In the genomic region with DNA sequence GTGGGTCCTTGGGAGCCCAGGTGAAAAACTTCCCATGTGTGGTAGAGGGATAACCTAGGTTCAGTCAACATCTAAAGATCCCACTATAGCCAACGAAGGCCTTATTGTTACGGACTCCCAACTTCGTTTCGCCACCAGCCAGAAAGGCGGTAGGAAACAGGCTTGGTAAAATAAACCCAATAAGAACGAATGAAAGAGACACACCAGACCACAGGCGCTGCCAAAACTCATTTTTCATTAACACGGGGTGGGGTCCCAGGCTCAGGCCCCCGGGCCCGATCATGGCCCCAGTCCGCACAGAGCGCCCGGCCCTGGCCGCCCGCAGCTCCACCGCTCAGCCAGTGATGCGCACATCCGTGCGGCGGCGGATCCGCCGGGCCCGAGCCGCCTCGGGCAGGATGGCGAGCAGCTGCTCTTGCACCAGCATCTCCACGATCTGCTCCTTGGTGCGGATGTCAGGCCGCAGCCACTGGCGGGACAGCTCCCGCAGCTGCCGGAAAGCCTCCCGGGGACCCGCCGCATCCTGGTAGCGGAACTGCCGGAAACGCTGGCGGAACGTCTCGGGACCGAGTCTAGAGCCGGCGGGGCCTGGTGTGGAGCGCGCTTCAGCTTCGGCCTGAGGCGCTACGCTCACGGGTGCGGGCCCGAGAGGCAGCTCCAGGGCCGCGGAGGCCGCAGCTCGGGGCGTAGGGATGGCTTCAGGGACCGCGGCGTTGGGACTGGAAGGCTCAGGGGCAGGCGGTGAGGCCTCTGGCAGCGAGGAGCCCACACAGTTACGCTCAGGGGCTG, we compare ENCODE assay signal across 8 cellular contexts. TPM values are rescaled to one million over a fixed set of nuclear protein-coding genes. Genes with fewer than 3 reads are reported as not detected.
DNase-seq lines count a peak whose midpoint lies in the region; ATAC-seq and TF ChIP-seq lines count a peak whose summit lies in the region.

No MANE protein-coding gene starts in this region.

- H3K9me3 ChIP-seq in thymus (ENCODE audit: control insufficient read depth): no peaks in the 10 kb centered on the region

- peak overlapping the region; percentile 100 for H3K27ac ChIP-seq in thymus (ENCODE audit: low read depth)

- H3K4me3 ChIP-seq in foreskin fibroblast (ENCODE audit: low read depth in 1 of 2, low read length in 2 of 2) (peak overlapping the region; percentile 77 to 85), thymus (ENCODE audit: low read length) (peak overlapping the region; percentile 95)

- ATAC-seq in HG03066 (IDR thresholded peaks at IDR 0.05; ENCODE audit: low read depth, unreplicated experiment): peak; percentile 25

- no peak for TF ChIP-seq CTCF in foreskin fibroblast (IDR thresholded peaks at IDR 0.05; ENCODE audit: low read depth, low read length)

- 1% methylated on average over 64 of the region's 64 CpGs for WGBS in thymus

- DNase-seq in NCI-H82 (lab: John Stamatoyannopoulos, UW) (peak; percentile 62), NCI-H82 treated with DMSO at 0.1 percent for 48 hours (lab: John Stamatoyannopoulos, UW; ENCODE audit: unreplicated experiment) (no peak), RPMI8226 (peak; percentile 55), activated gamma-delta T cell treated with Interleukin-2 at 50 U/mL for 16 hours (peak; percentile 59), foreskin fibroblast (peak; percentile 24 to 65), occipital lobe (lab: John Stamatoyannopoulos, UW) (peak; percentile 77)

- no peaks in the 10 kb centered on the region for H3K36me3 ChIP-seq in thymus (ENCODE audit: control insufficient read depth, insufficient read depth)

- peaks cover 13% of the 10 kb centered on the region for H3K4me1 ChIP-seq in thymus (ENCODE audit: control insufficient read depth, insufficient read depth, low read length)

- no peaks in the 10 kb centered on the region for H3K27me3 ChIP-seq in thymus (ENCODE audit: control insufficient read depth, insufficient read depth)

RNA-seq across cellular contexts. Expression of gene SCAND1, which starts 0.7 kb away (rescaled TPM):
- total RNA-seq in occipital lobe: 27.0 TPM
- 159 TPM for polyA plus RNA-seq in thymus

RNA-seq across cellular contexts. Expression of gene CNBD2, which starts 14.8 kb away (rescaled TPM):
- 5.5 TPM for total RNA-seq in occipital lobe
- polyA plus RNA-seq in thymus: 28.6 TPM
